Comparison of ENCODE assay signal across 18 cellular contexts in the genomic region with DNA sequence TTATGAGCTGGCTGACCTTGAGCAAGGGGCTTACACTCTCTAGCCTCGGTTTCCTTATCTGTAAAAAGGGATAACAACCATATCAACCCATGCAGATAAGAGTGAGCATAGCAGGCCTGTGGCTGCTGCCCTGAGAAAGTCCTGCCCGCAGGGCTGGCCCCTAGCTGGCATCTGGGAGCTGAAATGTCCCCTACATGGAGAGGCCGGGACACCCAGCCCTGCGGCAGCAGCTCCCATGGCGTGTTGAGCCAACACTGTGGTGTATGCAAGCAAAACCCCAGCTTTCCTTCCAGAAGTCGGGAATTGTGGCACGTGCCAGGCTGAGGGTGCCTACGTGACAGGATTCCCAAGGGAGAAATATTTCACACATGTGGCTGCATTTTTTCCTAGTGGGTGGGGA.
DNase-seq lines count a peak whose midpoint lies in the region; ATAC-seq and TF ChIP-seq lines count a peak whose summit lies in the region.
"Had no signal": no experiment of that assay in that cellular context is flagged by ENCODE, and none has a peak within 500 bp of the region (broad histone marks: within the 10 kb centered on the region; RNA-seq: fewer than 3 reads in every experiment).

No MANE protein-coding gene starts in this region.

- no peaks in the 10 kb centered on the region for H3K27me3 ChIP-seq in right atrium auricular region
- H3K27me3 ChIP-seq in sigmoid colon, result no peaks in the 10 kb centered on the region

- WGBS in sigmoid colon, 2 donors, result 87 to 88% methylated on average over 8 of the region's 8 CpGs

- no peaks in the 10 kb centered on the region for H3K9me3 ChIP-seq in right atrium auricular region
- peaks cover 0 to 3% (median 0%) of the 10 kb centered on the region in 4 donors for H3K9me3 ChIP-seq in sigmoid colon

- H3K4me1 ChIP-seq in right atrium auricular region (peaks cover 0 to 7% of the 10 kb centered on the region in 2 donors), sigmoid colon (peaks cover 0 to 9% (median 3%) of the 10 kb centered on the region in 4 donors)
- H3K4me1 ChIP-seq: A549, Caco-2 had no signal

- TF ChIP-seq CTCF in right atrium auricular region (IDR thresholded peaks at IDR 0.05) (no peak), sigmoid colon (IDR thresholded peaks at IDR 0.05) (no peak)

- peak; percentile 22 for DNase-seq in Right ventricle myocardium superior
- DNase-seq in right atrium auricular region (ENCODE audit: low spot score), result no peak
- DNase-seq in posterior vena cava (ENCODE audit: low spot score), result peak; percentile 25
- DNase-seq in sigmoid colon, result peak; percentile 32
- no peak for DNase-seq in stimulated activated CD8-positive, alpha-beta memory T cell treated with anti-CD3 and anti-CD28 coated beads, Interleukin-4, amount 100 ng/mL, for 48 hours
- no peak for DNase-seq in activated T-cell treated with anti-CD3 and anti-CD28 coated beads for 4 hours
- DNase-seq: AML-193; Calu3; CD4-positive, alpha-beta T cell; CD8-positive, alpha-beta T cell; DMS79 treated with DMSO at 0.1 percent for 48 hours; GF-D8 had no signal

- H3K36me3 ChIP-seq in right atrium auricular region, result no peaks in the 10 kb centered on the region
- no peaks in the 10 kb centered on the region for H3K36me3 ChIP-seq in sigmoid colon
- H3K36me3 ChIP-seq: BLaER1 treated with 17β-estradiol and CSF1 and Interleukin-3, amounts not matched to agents 10 nM and 100 nM had no signal

- H3K4me3 ChIP-seq in right atrium auricular region, result no peak overlapping the region
- no peak overlapping the region for H3K4me3 ChIP-seq in sigmoid colon
- H3K4me3 ChIP-seq: A549; BLaER1 treated with 17β-estradiol and CSF1 and Interleukin-3, amounts not matched to agents 10 nM and 100 nM had no signal

- ATAC-seq in Right ventricle myocardium superior (ENCODE audit: poor library complexity), result no peak
- ATAC-seq in GM18520 (IDR thresholded peaks at IDR 0.05; ENCODE audit: unreplicated experiment), result no peak
- ATAC-seq: CD8-positive, alpha-beta T cell had no signal

- no peak for TF ChIP-seq EP300 in sigmoid colon (IDR thresholded peaks at IDR 0.05)

- TF ChIP-seq POLR2A in sigmoid colon (IDR thresholded peaks at IDR 0.05), result no peak

- intact Hi-C loops in Right ventricle myocardium superior (cut with DNase I), result no loop called here
- intact Hi-C loops in posterior vena cava (cut with DNase I), result loop anchor here in 1 of 2 donors (5.0 kb wide), 1 partner anchor 290 kb away; no protein-coding TSS in a partner anchor
- intact Hi-C loops in sigmoid colon (cut with DNase I), result no loop called here

- H3K27ac ChIP-seq in right atrium auricular region, result no peak overlapping the region
- H3K27ac ChIP-seq in sigmoid colon, result no peak overlapping the region
- H3K27ac ChIP-seq: 22Rv1; A549; BLaER1 treated with 17β-estradiol and CSF1 and Interleukin-3, amounts not matched to agents 10 nM and 100 nM; C4-2B had no signal

Comparison
In these comparisons a context has a peak if more than half of its experiments do, and no peak if none do; other contexts are left out.
1. DNase-seq: peak in Right ventricle myocardium superior (single experiment), posterior vena cava (single experiment) and sigmoid colon (single experiment); none in right atrium auricular region (single experiment), stimulated activated CD8-positive, alpha-beta memory T cell treated with anti-CD3 and anti-CD28 coated beads, Interleukin-4, amount 100 ng/mL, for 48 hours (single experiment) and activated T-cell treated with anti-CD3 and anti-CD28 coated beads for 4 hours (single experiment).